ENCODE assay signal across 8 cellular contexts in the genomic region with DNA sequence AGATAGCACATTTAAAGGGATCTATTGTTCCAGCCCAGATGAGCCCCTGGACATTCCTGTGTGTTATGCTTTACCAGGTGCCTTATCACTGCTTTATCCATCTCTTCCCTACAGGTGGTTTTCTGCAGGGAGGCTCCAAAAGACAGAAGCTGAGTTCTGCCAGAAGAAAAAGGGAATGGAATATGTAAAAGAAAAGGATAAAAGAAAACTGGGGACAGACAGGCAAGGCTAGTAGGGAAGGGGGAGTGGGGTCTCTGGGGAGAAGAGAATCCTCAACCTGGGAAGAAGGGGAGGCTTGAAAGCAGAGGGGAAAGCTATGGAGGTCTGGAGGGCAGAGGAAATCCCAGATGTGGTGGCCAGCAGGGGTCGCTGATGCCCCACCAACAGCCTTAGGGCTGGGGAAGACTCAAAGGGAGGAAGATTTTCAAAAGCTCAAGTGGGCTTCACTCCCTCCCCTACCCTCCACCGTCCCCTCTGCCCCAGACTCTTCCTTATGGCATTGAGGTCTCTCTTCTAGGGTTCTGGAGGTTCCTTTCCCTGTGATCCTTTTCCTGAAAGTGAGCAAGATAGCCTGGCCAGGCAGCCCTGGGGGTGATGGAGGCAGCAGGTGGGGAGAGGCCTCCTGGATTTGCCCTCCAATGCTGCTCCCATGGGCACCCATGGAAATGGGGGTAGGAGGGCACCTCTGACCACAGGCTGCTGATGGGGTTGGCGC.
DNase-seq lines count a peak whose midpoint lies in the region; ATAC-seq and TF ChIP-seq lines count a peak whose summit lies in the region.

No MANE protein-coding gene starts in this region.

- no peaks in the 10 kb centered on the region for H3K79me2 ChIP-seq in osteoblast (ENCODE audit: insufficient read depth, low read length)

- H3K9me3 ChIP-seq in osteoblast (ENCODE audit: low read depth, low read length) = no peaks in the 10 kb centered on the region
- H3K9me3 ChIP-seq in thoracic aorta = no peaks in the 10 kb centered on the region

- peak; percentile 69 for ATAC-seq in HG03442 (IDR thresholded peaks at IDR 0.05; ENCODE audit: unreplicated experiment)
- ATAC-seq in thoracic aorta (ENCODE audit: insufficient number of reproducible peaks, low FRiP score, low read depth) = peak; percentile 37

- H3K4me1 ChIP-seq in osteoblast (ENCODE audit: insufficient read depth, low read length) = peaks cover 21% of the 10 kb centered on the region
- H3K4me1 ChIP-seq in thoracic aorta (ENCODE audit: control insufficient read depth in 1 of 2, low read depth in 2 of 2) = peaks cover 0 to 29% of the 10 kb centered on the region in 2 donors

- H3K27me3 ChIP-seq in osteoblast (ENCODE audit: insufficient read depth, low read length) (peaks cover 3% of the 10 kb centered on the region), thoracic aorta (replicated peaks; ENCODE audit: insufficient read depth) (no peaks in the 10 kb centered on the region)

- DNase-seq in SHP77 (lab: John Stamatoyannopoulos, UW) = peak; percentile 29 to 43
- DNase-seq in activated effector memory CD4-positive, alpha-beta T cell treated with Interleukin-2 at 50 U/mL for 16 hours = peak; percentile 59
- DNase-seq in foreskin melanocyte = peak; percentile 40
- DNase-seq in osteoblast (ENCODE audit: insufficient read length, low spot score, missing footprints) = peak; percentile 86
- no peak for DNase-seq in thoracic aorta (ENCODE audit: low spot score)

- H4K20me1 ChIP-seq in osteoblast (ENCODE audit: insufficient read depth, low read length) = no peaks in the 10 kb centered on the region

- H2AFZ ChIP-seq in osteoblast (ENCODE audit: low read length) = no peak overlapping the region

- no peak overlapping the region for H3K4me3 ChIP-seq in osteoblast (ENCODE audit: insufficient read depth, low read length)
- H3K4me3 ChIP-seq in thoracic aorta = no peak overlapping the region

- H3K36me3 ChIP-seq in osteoblast (ENCODE audit: insufficient read depth, low read length) = no peaks in the 10 kb centered on the region
- H3K36me3 ChIP-seq in thoracic aorta = no peaks in the 10 kb centered on the region

- no peak overlapping the region for H3K4me2 ChIP-seq in osteoblast (ENCODE audit: insufficient read depth, low read length)

- peak; percentile 68 for TF ChIP-seq CTCF in 22Rv1 (IDR thresholded peaks at IDR 0.05)
- peak; percentile 83 for TF ChIP-seq CTCF in GM12874 (IDR thresholded peaks at IDR 0.05; ENCODE audit: insufficient read depth, low read depth, low read length)
- peak; percentile 88 for TF ChIP-seq CTCF in osteoblast (IDR thresholded peaks at IDR 0.05; ENCODE audit: extremely low read depth, low read depth, low read length)
- peak; percentile 89 for TF ChIP-seq CTCF in thoracic aorta (IDR thresholded peaks at IDR 0.05)

- H3K27ac ChIP-seq in 22Rv1 = no peak overlapping the region
- H3K27ac ChIP-seq in osteoblast (ENCODE audit: low read depth, low read length) = no peak overlapping the region
- H3K27ac ChIP-seq in thoracic aorta = no peak overlapping the region
